Comparison of ENCODE assay signal across 8 cellular contexts in genomic region chr14:102318781-102319276, GRCh38. TPM values are rescaled to one million over a fixed set of nuclear protein-coding genes. Genes with fewer than 3 reads are reported as not detected.
A peak's percentile ranks its signal among the peaks of the same experiment; 100 is the strongest.
DNase-seq lines count a peak whose midpoint lies in the region; ATAC-seq, FAIRE-seq and TF ChIP-seq lines count a peak whose summit lies in the region.

No MANE protein-coding gene starts in this region.

- peak overlapping the region; percentile 84 for H3K27ac ChIP-seq in neural cell (ENCODE audit: low read length)

- peak overlapping the region; percentile 87 for H3K4me3 ChIP-seq in BE2C (ENCODE audit: low read depth, low read length)
- H3K4me3 ChIP-seq in LNCaP clone FGC (ENCODE audit: low read depth, low read length): peak overlapping the region; percentile 77
- H3K4me3 ChIP-seq in neural cell (ENCODE audit: low read length): peak overlapping the region; percentile 89

- H3K27me3 ChIP-seq in BE2C (no peaks in the 10 kb centered on the region), neural cell (ENCODE audit: insufficient read depth, low read depth, low read length) (no peaks in the 10 kb centered on the region)

- no peaks in the 10 kb centered on the region for H3K9me2 ChIP-seq in neural cell (ENCODE audit: insufficient read depth, low read length)

- no peak for FAIRE-seq in frontal cortex (lab: Jason Lieb, UNC)

- H3K4me1 ChIP-seq in BE2C: peaks cover 8% of the 10 kb centered on the region

- DNase-seq in BE2C: no peak
- no peak for DNase-seq in LNCaP clone FGC (ENCODE audit: low read depth)
- DNase-seq in frontal cortex (ENCODE audit: low spot score in 2 of 2): no peak
- no peak for DNase-seq in NCI-H2107 treated with DMSO at 0.1 percent for 48 hours (lab: John Stamatoyannopoulos, UW; ENCODE audit: unreplicated experiment)
- DNase-seq in 8988T: no peak

- peaks cover 6% of the 10 kb centered on the region for H3K36me3 Mint-ChIP-seq in dendritic cell treated with granulocyte-macrophage colony-stimulating factor and Interleukin-4, amounts not matched to agents 40 ng/mL and 50 ng/mL, for 4 days (ENCODE audit: low read depth)

- H2AFZ ChIP-seq in neural cell (ENCODE audit: low read depth, low read length): peak overlapping the region; percentile 84

- peaks cover 41% of the 10 kb centered on the region for H3K4me1 Mint-ChIP-seq in dendritic cell treated with granulocyte-macrophage colony-stimulating factor and Interleukin-4, amounts not matched to agents 40 ng/mL and 50 ng/mL, for 4 days (ENCODE audit: low read depth)

- peak overlapping the region; percentile 80 for H3K4me2 ChIP-seq in neural cell (ENCODE audit: low read length)

- peak overlapping the region; percentile 92 for H3K9ac ChIP-seq in neural cell (ENCODE audit: low read length)

- peak overlapping the region; percentile 90 for H3K4me3 Mint-ChIP-seq in dendritic cell treated with granulocyte-macrophage colony-stimulating factor and Interleukin-4, amounts not matched to agents 40 ng/mL and 50 ng/mL, for 4 days

- H3K27ac Mint-ChIP-seq in dendritic cell treated with granulocyte-macrophage colony-stimulating factor and Interleukin-4, amounts not matched to agents 40 ng/mL and 50 ng/mL, for 4 days: peak overlapping the region; percentile 84

- H3K9me3 ChIP-seq in BE2C (no peaks in the 10 kb centered on the region), neural cell (ENCODE audit: low read length) (no peaks in the 10 kb centered on the region)

- H4K20me1 ChIP-seq in neural cell (ENCODE audit: insufficient read depth): no peaks in the 10 kb centered on the region

- no peaks in the 10 kb centered on the region for H3K9me3 Mint-ChIP-seq in dendritic cell treated with granulocyte-macrophage colony-stimulating factor and Interleukin-4, amounts not matched to agents 40 ng/mL and 50 ng/mL, for 4 days

- H3K36me3 ChIP-seq in BE2C (no peaks in the 10 kb centered on the region), neural cell (ENCODE audit: insufficient read depth, low read length) (no peaks in the 10 kb centered on the region)

- TF ChIP-seq EP300 in neural cell (conservative IDR thresholded peaks at IDR 0.05; ENCODE audit: poor library complexity, severe bottlenecking): no peak

- intact Hi-C loops in dendritic cell treated with granulocyte-macrophage colony-stimulating factor and Interleukin-4, amounts not matched to agents 40 ng/mL and 50 ng/mL, for 4 days (cut with micrococcal nuclease): loop anchor here (10.0 kb wide), 1 partner anchor 354 kb away; the partner anchor contains the start of gene DYNC1H1

- TF ChIP-seq RAD21 in neural cell (conservative IDR thresholded peaks at IDR 0.05): no peak

- TF ChIP-seq CTCF in BE2C (IDR thresholded peaks at IDR 0.05; ENCODE audit: low read depth, low read length) (no peak), LNCaP clone FGC (IDR thresholded peaks at IDR 0.05; ENCODE audit: control insufficient read depth, extremely low read depth, insufficient read depth) (no peak), neural cell (IDR thresholded peaks at IDR 0.05; ENCODE audit: poor library complexity, severe bottlenecking) (no peak)

- ATAC-seq in HG03175 (IDR thresholded peaks at IDR 0.05; ENCODE audit: unreplicated experiment): no peak

- H3F3A ChIP-seq in neural cell (ENCODE audit: insufficient read depth, low read length, poor library complexity, severe bottlenecking): peaks cover 5% of the 10 kb centered on the region

- peaks cover 12% of the 10 kb centered on the region for H3K27me3 Mint-ChIP-seq in dendritic cell treated with granulocyte-macrophage colony-stimulating factor and Interleukin-4, amounts not matched to agents 40 ng/mL and 50 ng/mL, for 4 days

- peaks cover 3% of the 10 kb centered on the region for H3K79me2 ChIP-seq in neural cell (replicated peaks; ENCODE audit: insufficient read depth, low read length)

TF ChIP-seq in neural cell, 6 proteins besides CTCF, POLR2A, EP300 and RAD21:
- TF ChIP-seq MXI1 (conservative IDR thresholded peaks at IDR 0.05; ENCODE audit: poor library complexity, severe bottlenecking) (no peak), EZH2 (IDR thresholded peaks at IDR 0.05; ENCODE audit: borderline replicate concordance, insufficient read depth, low read length, poor library complexity, severe bottlenecking) (no peak), SMC3 (conservative IDR thresholded peaks at IDR 0.05; ENCODE audit: poor library complexity) (no peak), POLR2AphosphoS5 (IDR thresholded peaks at IDR 0.05) (no peak), TAF1 (IDR thresholded peaks at IDR 0.05; ENCODE audit: low read depth) (no peak)
- TF ChIP-seq, protein P1, sequence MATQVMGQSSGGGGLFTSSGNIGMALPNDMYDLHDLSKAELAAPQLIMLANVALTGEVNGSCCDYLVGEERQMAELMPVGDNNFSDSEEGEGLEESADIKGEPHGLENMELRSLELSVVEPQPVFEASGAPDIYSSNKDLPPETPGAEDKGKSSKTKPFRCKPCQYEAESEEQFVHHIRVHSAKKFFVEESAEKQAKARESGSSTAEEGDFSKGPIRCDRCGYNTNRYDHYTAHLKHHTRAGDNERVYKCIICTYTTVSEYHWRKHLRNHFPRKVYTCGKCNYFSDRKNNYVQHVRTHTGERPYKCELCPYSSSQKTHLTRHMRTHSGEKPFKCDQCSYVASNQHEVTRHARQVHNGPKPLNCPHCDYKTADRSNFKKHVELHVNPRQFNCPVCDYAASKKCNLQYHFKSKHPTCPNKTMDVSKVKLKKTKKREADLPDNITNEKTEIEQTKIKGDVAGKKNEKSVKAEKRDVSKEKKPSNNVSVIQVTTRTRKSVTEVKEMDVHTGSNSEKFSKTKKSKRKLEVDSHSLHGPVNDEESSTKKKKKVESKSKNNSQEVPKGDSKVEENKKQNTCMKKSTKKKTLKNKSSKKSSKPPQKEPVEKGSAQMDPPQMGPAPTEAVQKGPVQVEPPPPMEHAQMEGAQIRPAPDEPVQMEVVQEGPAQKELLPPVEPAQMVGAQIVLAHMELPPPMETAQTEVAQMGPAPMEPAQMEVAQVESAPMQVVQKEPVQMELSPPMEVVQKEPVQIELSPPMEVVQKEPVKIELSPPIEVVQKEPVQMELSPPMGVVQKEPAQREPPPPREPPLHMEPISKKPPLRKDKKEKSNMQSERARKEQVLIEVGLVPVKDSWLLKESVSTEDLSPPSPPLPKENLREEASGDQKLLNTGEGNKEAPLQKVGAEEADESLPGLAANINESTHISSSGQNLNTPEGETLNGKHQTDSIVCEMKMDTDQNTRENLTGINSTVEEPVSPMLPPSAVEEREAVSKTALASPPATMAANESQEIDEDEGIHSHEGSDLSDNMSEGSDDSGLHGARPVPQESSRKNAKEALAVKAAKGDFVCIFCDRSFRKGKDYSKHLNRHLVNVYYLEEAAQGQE (IDR thresholded peaks at IDR 0.05; ENCODE audit: borderline replicate concordance): no peak
TF ChIP-seq in neural cell: peak in this region for 0.

RNA-seq across cellular contexts. Expression of gene ZNF839, which starts 0.7 kb away (rescaled TPM):
- polyA plus RNA-seq in BE2C (2012; ENCODE audit: insufficient read depth, insufficient read length, low read depth): 7.4 TPM
- polyA plus RNA-seq in neural cell: 13.3 and 15.3 TPM in 2 replicates
- 17.6 and 20.5 TPM in 2 replicates for polyA minus RNA-seq in neural cell
- 12.6 TPM for total RNA-seq in frontal cortex

RNA-seq across cellular contexts. Expression of gene MOK, which starts 13.9 kb away (rescaled TPM):
- 147 TPM for polyA plus RNA-seq in BE2C (2012; ENCODE audit: insufficient read depth, insufficient read length, low read depth)
- 63.6 and 89.8 TPM in 2 replicates for polyA plus RNA-seq in neural cell
- polyA minus RNA-seq in neural cell: 52.1 and 54.8 TPM in 2 replicates
- total RNA-seq in frontal cortex: 26.5 TPM

RNA-seq across cellular contexts. Expression of gene CINP, which starts 43.9 kb away (rescaled TPM):
- 58.2 TPM for polyA plus RNA-seq in BE2C (2012; ENCODE audit: insufficient read depth, insufficient read length, low read depth)
- 23.1 and 31.6 TPM in 2 replicates for polyA plus RNA-seq in neural cell
- 23.9 and 33.2 TPM in 2 replicates for polyA minus RNA-seq in neural cell
- total RNA-seq in frontal cortex: 24.9 TPM

RNA-seq across cellular contexts. Expression of gene TECPR2, which starts 43.9 kb away (rescaled TPM):
- 3.4 TPM for polyA plus RNA-seq in BE2C (2012; ENCODE audit: insufficient read depth, insufficient read length, low read depth)
- 6.7 and 7.0 TPM in 2 replicates for polyA plus RNA-seq in neural cell
- 22.1 and 26.8 TPM in 2 replicates for polyA minus RNA-seq in neural cell
- 8.6 TPM for total RNA-seq in frontal cortex
